14 cellular contexts compared by ENCODE assay signal in genomic region chr6:22925920-22926587, GRCh38.
"Had no signal": no experiment of that assay in that cellular context is flagged by ENCODE, and none has a peak within 500 bp of the region (broad histone marks: within the 10 kb centered on the region; RNA-seq: fewer than 3 reads in every experiment).

No MANE protein-coding gene starts in this region.

- H3K27ac ChIP-seq: breast epithelium, tibial nerve had no signal

- H3K27ac Mint-ChIP-seq: activated naive CD8-positive, alpha-beta T cell treated with anti-CD3 and anti-CD28 coated beads for 36 hours; activated T-cell treated with anti-CD3 and anti-CD28 coated beads, Interleukin-2, amount 50 U/mL, for 24 hours; naive thymus-derived CD4-positive, alpha-beta T cell; progenitor cell of endocrine pancreas; stimulated activated memory B cell treated with anti-CD40 and anti-IgM and Interleukin-4, amounts not matched to agents 10 μg/mL and 1 μg/mL and 100 μg/mL, for 72 hours had no signal

- H3K9me3 Mint-ChIP-seq: activated naive CD8-positive, alpha-beta T cell treated with anti-CD3 and anti-CD28 coated beads for 36 hours; activated T-cell treated with anti-CD3 and anti-CD28 coated beads, Interleukin-2, amount 50 U/mL, for 24 hours; naive thymus-derived CD4-positive, alpha-beta T cell; stimulated activated memory B cell treated with anti-CD40 and anti-IgM and Interleukin-4, amounts not matched to agents 10 μg/mL and 1 μg/mL and 100 μg/mL, for 72 hours had no signal

- DNase-seq: activated effector memory CD4-positive, alpha-beta T cell treated with Interleukin-2 at 50 U/mL for 16 hours; activated naive CD8-positive, alpha-beta T cell treated with anti-CD3 and anti-CD28 coated beads for 36 hours; activated T-cell treated with anti-CD3 and anti-CD28 coated beads, Interleukin-2, amount 50 U/mL, for 24 hours; anterior cingulate cortex; naive thymus-derived CD4-positive, alpha-beta T cell; nucleus accumbens; stimulated activated CD4-positive, alpha-beta T cell treated with anti-CD3 and anti-CD28 coated beads, Interleukin-1b, Interleukin-23, amount 100 ng/mL, for 48 hours; T-helper 2 cell had no signal

- H3K27me3 Mint-ChIP-seq: activated naive CD8-positive, alpha-beta T cell treated with anti-CD3 and anti-CD28 coated beads for 36 hours; activated T-cell treated with anti-CD3 and anti-CD28 coated beads, Interleukin-2, amount 50 U/mL, for 24 hours; naive thymus-derived CD4-positive, alpha-beta T cell; progenitor cell of endocrine pancreas; stimulated activated memory B cell treated with anti-CD40 and anti-IgM and Interleukin-4, amounts not matched to agents 10 μg/mL and 1 μg/mL and 100 μg/mL, for 72 hours had no signal

- H3K36me3 Mint-ChIP-seq: activated naive CD8-positive, alpha-beta T cell treated with anti-CD3 and anti-CD28 coated beads for 36 hours; naive thymus-derived CD4-positive, alpha-beta T cell; stimulated activated memory B cell treated with anti-CD40 and anti-IgM and Interleukin-4, amounts not matched to agents 10 μg/mL and 1 μg/mL and 100 μg/mL, for 72 hours had no signal

- H3K27me3 ChIP-seq: breast epithelium, tibial nerve had no signal

- H3K9me3 ChIP-seq: breast epithelium, tibial nerve had no signal

- H3K4me3 Mint-ChIP-seq: activated naive CD8-positive, alpha-beta T cell treated with anti-CD3 and anti-CD28 coated beads for 36 hours; activated T-cell treated with anti-CD3 and anti-CD28 coated beads, Interleukin-2, amount 50 U/mL, for 24 hours; naive thymus-derived CD4-positive, alpha-beta T cell; stimulated activated memory B cell treated with anti-CD40 and anti-IgM and Interleukin-4, amounts not matched to agents 10 μg/mL and 1 μg/mL and 100 μg/mL, for 72 hours had no signal

- H3K4me1 ChIP-seq: breast epithelium had no signal

- H3K4me3 ChIP-seq: breast epithelium, lung, tibial nerve had no signal

- FAIRE-seq: endometrium had no signal

- H3K4me1 Mint-ChIP-seq: activated naive CD8-positive, alpha-beta T cell treated with anti-CD3 and anti-CD28 coated beads for 36 hours; stimulated activated memory B cell treated with anti-CD40 and anti-IgM and Interleukin-4, amounts not matched to agents 10 μg/mL and 1 μg/mL and 100 μg/mL, for 72 hours had no signal

- H3K36me3 ChIP-seq: breast epithelium, tibial nerve had no signal

- ATAC-seq: naive thymus-derived CD4-positive, alpha-beta T cell; stimulated activated memory B cell treated with anti-CD40 and anti-IgM and Interleukin-4, amounts not matched to agents 10 μg/mL and 1 μg/mL and 100 μg/mL, for 72 hours had no signal
